In genomic region chr17:17204635-17205231, GRCh38 we compare ENCODE assay signal across 9 cellular contexts. TPM values are rescaled to one million over a fixed set of nuclear protein-coding genes. Genes with fewer than 3 reads are reported as not detected.
DNase-seq lines count a peak whose midpoint lies in the region; ATAC-seq and TF ChIP-seq lines count a peak whose summit lies in the region.
"Had no signal": no experiment of that assay in that cellular context is flagged by ENCODE, and none has a peak within 500 bp of the region (broad histone marks: within the 10 kb centered on the region; RNA-seq: fewer than 3 reads in every experiment).

No MANE protein-coding gene starts in this region.

- no peaks in the 10 kb centered on the region for H3K27me3 Mint-ChIP-seq in natural killer cell (ENCODE audit: low read depth in 2 of 2)
- H3K27me3 Mint-ChIP-seq in mesothelial cell of epicardium (ENCODE audit: low read depth), result no peaks in the 10 kb centered on the region

- intact Hi-C loops in natural killer cell (cut with micrococcal nuclease) (loop anchor here (5.0 to 10.0 kb wide), 2 partner anchors 90 to 98 kb away; partner anchors contain the start of gene NT5M), adrenal gland (cut with DNase I) (loop anchor here in 1 of 2 donors (10.0 kb wide), 1 partner anchor 60 kb away; no protein-coding TSS in a partner anchor)

- H3K9me3 ChIP-seq in Loucy (ENCODE audit: insufficient read depth, low read depth, low read length) (no peaks in the 10 kb centered on the region), adrenal gland (replicated peaks in 1 of 3) (no peaks in the 10 kb centered on the region)

- H3K36me3 ChIP-seq in BJ (ENCODE audit: control insufficient read depth, insufficient read depth, low read length) (no peaks in the 10 kb centered on the region), Loucy (ENCODE audit: insufficient read depth, low read length) (peaks cover 6% of the 10 kb centered on the region; the same call in 1 of the 2 replicates), brain microvascular endothelial cell (replicated peaks) (no peaks in the 10 kb centered on the region), adrenal gland (replicated peaks in 1 of 2) (no peaks in the 10 kb centered on the region)

- in situ Hi-C loops in brain microvascular endothelial cell (cut with HindIII; ENCODE audit: low pct_ligation_motif_present, low sequenced_read_pairs), result no loop called here

- WGBS in adrenal gland, 4 donors, result 79 to 86% (median 84%) methylated on average over 13 to 14 of the region's 14 CpGs; no CpG with 5 or more reads in 1 of the 4 donors

- TF ChIP-seq POLR2A in adrenal gland (IDR thresholded peaks at IDR 0.05), result no peak

- peak overlapping the region; percentile 88 for H3K4me2 ChIP-seq in Loucy (ENCODE audit: low read depth, low read length, poor library complexity, severe bottlenecking)

- CTCF ChIA-PET in BJ (lab: Yijun Ruan, JAX), result interaction anchor here (1.4 kb wide), 1 partner anchor 213 kb away, joined by 3 read pairs; no protein-coding TSS in a partner anchor

- H3K36me3 Mint-ChIP-seq in natural killer cell (no peaks in the 10 kb centered on the region), mesothelial cell of epicardium (peaks cover 2% of the 10 kb centered on the region)

- H2AFZ ChIP-seq in Loucy (ENCODE audit: low read length), result peak overlapping the region; percentile 87; the same call in 1 of the 2 replicates

- DNase-seq in BJ (ENCODE audit: low read depth), result no peak
- no peak for DNase-seq in brain microvascular endothelial cell
- no peak for DNase-seq in natural killer cell
- DNase-seq in NCI-H748 treated with DMSO at 0.1 percent for 48 hours (lab: John Stamatoyannopoulos, UW), result no peak
- no peak for DNase-seq in mesothelial cell of epicardium (ENCODE audit: low spot score in 2 of 2, unreplicated experiment in 2 of 2)
- DNase-seq in adrenal gland, result no peak

- H4K20me1 ChIP-seq in Loucy (ENCODE audit: insufficient read depth, low read length, poor library complexity, severe bottlenecking), result peaks cover 28% of the 10 kb centered on the region

- no peaks in the 10 kb centered on the region for H3K9me2 ChIP-seq in Loucy (replicated peaks; ENCODE audit: low read depth, low read length)

- H3K4me1 ChIP-seq in Loucy (ENCODE audit: insufficient read depth, low read length, poor library complexity, severe bottlenecking) (peaks cover 26% of the 10 kb centered on the region), adrenal gland (replicated peaks in 1 of 2) (peaks cover 29 to 44% of the 10 kb centered on the region in 2 donors)

- TF ChIP-seq CTCF in BJ (IDR thresholded peaks at IDR 0.05; ENCODE audit: insufficient read depth, low read depth, low read length) (no peak), Loucy (conservative IDR thresholded peaks at IDR 0.05; ENCODE audit: low read length) (no peak), brain microvascular endothelial cell (IDR thresholded peaks at IDR 0.05; ENCODE audit: low read depth, low read length, missing control alignments) (no peak), natural killer cell (IDR thresholded peaks at IDR 0.05) (no peak), mesothelial cell of epicardium (IDR thresholded peaks at IDR 0.05; ENCODE audit: unreplicated experiment) (no peak), adrenal gland (IDR thresholded peaks at IDR 0.05) (no peak)

- POLR2A ChIA-PET in BJ (lab: Charles Lee), result no interaction called here

- H3K27me3 ChIP-seq in BJ (ENCODE audit: control insufficient read depth, insufficient read depth, low read length) (no peaks in the 10 kb centered on the region), Loucy (ENCODE audit: insufficient read depth, low read length, poor library complexity, severe bottlenecking) (no peaks in the 10 kb centered on the region), brain microvascular endothelial cell (replicated peaks) (no peaks in the 10 kb centered on the region), adrenal gland (no peaks in the 10 kb centered on the region)

- H3K27ac Mint-ChIP-seq in natural killer cell (peak overlapping the region; percentile 23 to 87), mesothelial cell of epicardium (no peak overlapping the region)

- peaks cover 31% of the 10 kb centered on the region; the same call in 1 of the 2 replicates for H3K79me2 ChIP-seq in Loucy (ENCODE audit: insufficient read depth, low read length)

- peaks cover 22 to 41% of the 10 kb centered on the region in 2 donors for H3K4me1 Mint-ChIP-seq in natural killer cell
- peaks cover 20% of the 10 kb centered on the region for H3K4me1 Mint-ChIP-seq in mesothelial cell of epicardium

- H3K4me3 ChIP-seq in BJ (ENCODE audit: low read depth, low read length), result peak overlapping the region; percentile 47
- H3K4me3 ChIP-seq in Loucy (ENCODE audit: low read length, poor library complexity, severe bottlenecking), result peak overlapping the region; percentile 92
- H3K4me3 ChIP-seq in brain microvascular endothelial cell (ENCODE audit: low read depth, low read length), result peak overlapping the region; percentile 57
- H3K4me3 ChIP-seq in adrenal gland, result peak overlapping the region in 1 of 4 donors; percentile 67

- H3K9me3 Mint-ChIP-seq in natural killer cell, result no peaks in the 10 kb centered on the region
- H3K9me3 Mint-ChIP-seq in mesothelial cell of epicardium, result no peaks in the 10 kb centered on the region
- H3K9me3 Mint-ChIP-seq: neural crest cell had no signal

- H3K4me3 Mint-ChIP-seq in natural killer cell, result peak overlapping the region; percentile 80
- no peak overlapping the region for H3K4me3 Mint-ChIP-seq in mesothelial cell of epicardium
- H3K4me3 Mint-ChIP-seq: neural crest cell had no signal

- H3K27ac ChIP-seq in brain microvascular endothelial cell, result no peak overlapping the region
- peak overlapping the region in 2 of 5 donors; percentile 85 to 90 for H3K27ac ChIP-seq in adrenal gland

- peaks cover 13% of the 10 kb centered on the region for H3F3A ChIP-seq in Loucy (ENCODE audit: low read depth)

- ATAC-seq in natural killer cell (no peak), GM18870 (IDR thresholded peaks at IDR 0.05; ENCODE audit: unreplicated experiment) (no peak)

- peak overlapping the region; percentile 87 for H3K9ac ChIP-seq in Loucy (ENCODE audit: low read depth, low read length, poor library complexity, severe bottlenecking)

RNA-seq across cellular contexts. Expression of gene PLD6, which starts 1.4 kb away (rescaled TPM):
- polyA plus RNA-seq in BJ (2011; rRNA removed) (1.5 TPM in 2 replicates), adrenal gland (1 to 10 TPM; 3.1 to 5.1 (median 3.1) TPM)
- polyA minus RNA-seq in BJ (2011; rRNA and poly(A)+ RNA removed), result 1.00 and 1.3 TPM in 2 replicates
- total RNA-seq in natural killer cell (1 to 10 TPM in 1 of 3 donors, under 1 TPM in 2; 0.45 to 1.7 (median 0.84) TPM), mesothelial cell of epicardium (1.7 to 2.4 TPM (median 2.3 TPM) in 3 replicates), adrenal gland (10 to 100 TPM in 1 of 8 donors, 1 to 10 TPM in 7; 1.9 to 14.2 (median 3.7) TPM)

RNA-seq across cellular contexts. Expression of gene FLCN, which starts 32.2 kb away (rescaled TPM):
- polyA plus RNA-seq in BJ (2011; rRNA removed), result 12.4 and 15.4 TPM in 2 replicates
- 21.2 and 26.5 TPM in 2 replicates for polyA minus RNA-seq in BJ (2011; rRNA and poly(A)+ RNA removed)
- total RNA-seq in natural killer cell, result 10 to 100 TPM; 26.7 to 43.6 (median 33.8) TPM
- total RNA-seq in mesothelial cell of epicardium, result 50.4 to 57.2 TPM (median 53.0 TPM) in 3 replicates
- 100 to 1,000 TPM in 1 of 8 donors, 10 to 100 TPM in 7; 27.2 to 101 (median 40.0) TPM for total RNA-seq in adrenal gland
- 10 to 100 TPM; 10.2 to 45.5 (median 11.9) TPM for polyA plus RNA-seq in adrenal gland
